In the genomic region with DNA sequence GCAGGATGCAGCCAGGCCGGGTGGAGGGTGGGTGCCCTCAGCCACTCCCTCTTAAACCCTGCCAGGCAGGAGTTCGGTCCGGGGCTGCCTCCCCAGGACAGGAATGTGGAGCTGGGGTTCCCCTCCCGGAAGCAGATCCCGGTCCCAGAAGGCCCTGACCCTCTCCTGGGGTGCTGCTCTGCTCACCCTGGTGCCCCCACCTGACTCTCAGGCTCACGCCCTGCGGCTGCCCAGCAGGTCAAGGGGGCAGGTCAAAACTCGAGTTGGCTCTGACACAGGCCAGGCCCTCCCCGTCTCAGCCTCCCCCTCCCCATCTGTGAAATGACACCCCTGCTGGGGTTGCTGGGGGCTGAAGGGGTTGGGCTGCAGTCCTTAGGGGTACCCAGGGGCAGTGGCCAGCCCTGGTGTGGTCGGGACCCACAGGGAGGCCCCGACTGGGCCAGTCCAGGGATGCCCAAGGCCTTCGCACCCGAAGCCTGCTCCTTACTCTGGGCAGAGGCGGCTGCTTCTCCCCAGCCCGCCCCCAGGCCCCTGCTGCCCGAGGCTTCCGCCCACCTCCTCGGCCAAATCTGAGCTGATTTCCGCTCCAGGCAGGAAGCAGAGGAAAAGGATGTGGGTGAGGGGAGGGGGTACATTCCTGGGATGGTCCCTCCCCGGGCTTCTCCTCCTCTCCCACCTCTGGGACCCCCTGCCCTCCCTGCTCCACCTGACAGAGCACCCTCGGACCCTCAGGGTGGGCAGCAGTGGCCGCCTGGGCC, we compare ENCODE assay signal across 10 cellular contexts. TPM values are rescaled to one million over a fixed set of nuclear protein-coding genes. Genes with fewer than 3 reads are reported as not detected.
DNase-seq lines count a peak whose midpoint lies in the region; ATAC-seq and TF ChIP-seq lines count a peak whose summit lies in the region.
"Had no signal": no experiment of that assay in that cellular context is flagged by ENCODE, and none has a peak within 500 bp of the region (broad histone marks: within the 10 kb centered on the region; RNA-seq: fewer than 3 reads in every experiment).

No MANE protein-coding gene starts in this region.

- H3K36me3 ChIP-seq in fibroblast of lung (ENCODE audit: control insufficient read depth, insufficient read depth, low read length) (no peaks in the 10 kb centered on the region), psoas muscle (ENCODE audit: insufficient read depth in 1 of 2, low read depth in 1 of 2) (no peaks in the 10 kb centered on the region)

- TF ChIP-seq CTCF in fibroblast of lung (conservative IDR thresholded peaks at IDR 0.05 in 1 of 2, IDR thresholded peaks at IDR 0.05 in 1 of 2; ENCODE audit: low read depth in 1 of 2, low read length in 2 of 2) (no peak), psoas muscle (IDR thresholded peaks at IDR 0.05) (no peak)

- peaks cover 4% of the 10 kb centered on the region for H3K4me1 ChIP-seq in fibroblast of lung (ENCODE audit: control insufficient read depth, extremely low read depth, insufficient read depth, low read length)
- H3K4me1 ChIP-seq in psoas muscle: peaks cover 27% of the 10 kb centered on the region

- H3K4me2 ChIP-seq in fibroblast of lung (ENCODE audit: extremely low read depth, insufficient read depth, low read length): no peak overlapping the region

- no peak overlapping the region for H3K4me3 ChIP-seq in fibroblast of lung (replicated peaks in 1 of 4; ENCODE audit: control extremely low read depth in 1 of 4, insufficient read depth in 1 of 4, low read depth in 3 of 4, low read length in 4 of 4)
- peak overlapping the region; percentile 46 for H3K4me3 ChIP-seq in psoas muscle
- H3K4me3 ChIP-seq: SK-N-MC had no signal

- H4K20me1 ChIP-seq in fibroblast of lung (ENCODE audit: control insufficient read depth, extremely low read depth, insufficient read depth, low read length): no peaks in the 10 kb centered on the region

- no peak overlapping the region for H3K9ac ChIP-seq in fibroblast of lung (ENCODE audit: insufficient read depth, low read length)

- peak overlapping the region; percentile 69 for H2AFZ ChIP-seq in fibroblast of lung (ENCODE audit: low read length)

- no peak overlapping the region for H3K27ac ChIP-seq in fibroblast of lung (ENCODE audit: insufficient read depth, low read length)
- H3K27ac ChIP-seq in psoas muscle: peak overlapping the region; percentile 71
- H3K27ac ChIP-seq: SK-N-MC had no signal

- peak; percentile 57 for DNase-seq in Daoy (ENCODE audit: low read depth)
- DNase-seq in UCSD-AML1 (lab: John Stamatoyannopoulos, UW; ENCODE audit: unreplicated experiment): peak; percentile 61
- DNase-seq in fibroblast of lung (ENCODE audit: low read depth in 2 of 2): no peak
- DNase-seq in psoas muscle: peak in 1 of 2 donors; percentile 57
- no peak for DNase-seq in NCI-H345 (lab: John Stamatoyannopoulos, UW)
- no peak for DNase-seq in Kasumi-1 (lab: John Stamatoyannopoulos, UW)
- no peak for DNase-seq in NCI-H2171 treated with DMSO at 0.1 percent for 48 hours (lab: John Stamatoyannopoulos, UW)
- DNase-seq: cortex of kidney had no signal

- WGBS in psoas muscle, 3 donors: 24 to 38% (median 24%) methylated on average over 14 to 22 of the region's 22 CpGs

- peaks cover 4% of the 10 kb centered on the region for H3K27me3 ChIP-seq in fibroblast of lung (ENCODE audit: control insufficient read depth, insufficient read depth, low read length)
- peaks cover 0 to 38% (median 5%) of the 10 kb centered on the region in 3 donors for H3K27me3 ChIP-seq in psoas muscle (ENCODE audit: insufficient read depth in 3 of 3, low read length in 2 of 3)

- ATAC-seq in psoas muscle (peak in 2 of 4 donors; percentile 4 to 10), HG03196 (IDR thresholded peaks at IDR 0.05; ENCODE audit: unreplicated experiment) (no peak)

- no peaks in the 10 kb centered on the region for H3K9me3 ChIP-seq in fibroblast of lung (ENCODE audit: control insufficient read depth, insufficient read depth, low read depth, low read length)
- no peaks in the 10 kb centered on the region for H3K9me3 ChIP-seq in psoas muscle

- intact Hi-C loops in psoas muscle (cut with DNase I): no loop called here

- no peaks in the 10 kb centered on the region for H3K79me2 ChIP-seq in fibroblast of lung (ENCODE audit: control insufficient read depth, insufficient read depth, low read length)

RNA-seq across cellular contexts. Expression of gene NRARP, which starts 3.9 kb away (rescaled TPM):
- 3.5 and 10.0 TPM in 2 replicates for total RNA-seq in Daoy (2014; rRNA removed; shearing (Covaris generic))
- total RNA-seq in fibroblast of lung: under 0.01 TPM in 1 of 2 replicates, not detected in the other
- polyA plus RNA-seq in fibroblast of lung: 0.07 TPM in 2 replicates
- 0.07 and 0.10 TPM in 2 replicates for polyA plus RNA-seq in fibroblast of lung (2012)
- polyA minus RNA-seq in fibroblast of lung (ENCODE audit: low replicate concordance): not detected in 2 replicates
- total RNA-seq in psoas muscle: 1 to 10 TPM; 3.5 to 7.5 (median 5.3) TPM
- polyA plus RNA-seq in psoas muscle: 1 to 10 TPM in 1 of 3 donors, under 1 TPM in 2; 0.73 to 1.4 (median 0.91) TPM

RNA-seq across cellular contexts. Expression of gene TOR4A, which starts 28.4 kb away (rescaled TPM):
- 13.4 and 18.7 TPM in 2 replicates for total RNA-seq in Daoy (2014; rRNA removed; shearing (Covaris generic))
- total RNA-seq in fibroblast of lung (12.6 and 22.1 TPM in 2 replicates), psoas muscle (1 to 10 TPM; 1.7 to 2.3 (median 2.1) TPM)
- polyA plus RNA-seq in fibroblast of lung (3.3 and 11.3 TPM in 2 replicates), psoas muscle (1 to 10 TPM in 2 of 3 donors, under 1 TPM in 1; 0.77 to 2.3 (median 1.1) TPM)
- 5.7 and 24.5 TPM in 2 replicates for polyA plus RNA-seq in fibroblast of lung (2012)
- 8.6 and 25.1 TPM in 2 replicates for polyA minus RNA-seq in fibroblast of lung (ENCODE audit: low replicate concordance)

RNA-seq across cellular contexts. Expression of gene NELFB, which starts 50.8 kb away (rescaled TPM):
- 62.2 and 74.7 TPM in 2 replicates for total RNA-seq in Daoy (2014; rRNA removed; shearing (Covaris generic))
- total RNA-seq in fibroblast of lung (40.6 and 50.0 TPM in 2 replicates), psoas muscle (10 to 100 TPM; 39.1 to 53.7 (median 42.8) TPM)
- polyA plus RNA-seq in fibroblast of lung (23.5 and 32.7 TPM in 2 replicates), psoas muscle (10 to 100 TPM; 43.2 to 74.3 (median 58.5) TPM)
- polyA plus RNA-seq in fibroblast of lung (2012): 37.9 and 59.3 TPM in 2 replicates
- polyA minus RNA-seq in fibroblast of lung (ENCODE audit: low replicate concordance): 19.7 and 34.2 TPM in 2 replicates

RNA-seq across cellular contexts. Expression of gene STPG3, which starts 54.9 kb away (rescaled TPM):
- not detected in 2 replicates for total RNA-seq in Daoy (2014; rRNA removed; shearing (Covaris generic))
- total RNA-seq in fibroblast of lung (not detected in 2 replicates), psoas muscle (not detected)
- polyA plus RNA-seq in fibroblast of lung (not detected in 2 replicates), psoas muscle (under 1 TPM in 1 of 3 donors, not detected in 2; 0.08 TPM)
- polyA plus RNA-seq in fibroblast of lung (2012): not detected in 2 replicates
- not detected in 2 replicates for polyA minus RNA-seq in fibroblast of lung (ENCODE audit: low replicate concordance)

Comparison
In these comparisons a context has a peak if more than half of its experiments do, and no peak if none do; other contexts are left out.
1. DNase-seq: peak in Daoy (single experiment) and UCSD-AML1 (single experiment); none in fibroblast of lung (0 of 2), NCI-H345 (single experiment), Kasumi-1 (0 of 2) and NCI-H2171 treated with DMSO at 0.1 percent for 48 hours (single experiment).